ENCODE assay signal across 13 cellular contexts in the genomic region with DNA sequence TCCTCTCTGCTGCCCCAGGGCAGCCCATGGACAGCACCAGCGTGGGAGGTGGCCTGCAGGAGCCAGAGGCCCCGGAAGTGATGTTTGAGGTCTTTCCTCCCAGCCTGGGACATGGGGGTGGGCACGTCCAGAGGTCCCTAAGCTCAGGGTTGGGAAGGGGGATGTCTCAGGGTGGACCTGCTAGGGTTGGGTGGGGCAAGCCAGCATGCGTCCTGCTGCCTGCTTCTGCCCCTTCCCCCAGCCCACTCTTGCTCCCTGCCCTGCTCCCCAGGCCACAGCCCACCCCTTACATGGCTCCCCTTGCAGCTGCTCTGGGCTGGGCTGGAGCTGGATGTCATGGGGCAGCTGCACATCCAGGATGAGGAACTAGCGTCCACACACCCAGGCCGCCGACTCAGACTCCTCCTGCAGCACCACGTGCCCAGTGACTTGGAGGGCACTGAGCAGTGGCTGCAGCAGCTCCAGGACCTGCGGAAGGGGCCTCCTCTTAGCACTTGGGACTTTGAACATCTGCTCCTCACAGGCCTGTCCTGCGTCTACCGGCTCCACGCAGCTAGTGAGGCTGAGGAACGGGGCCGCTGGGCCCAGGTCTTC. TPM values are rescaled to one million over a fixed set of nuclear protein-coding genes. Genes with fewer than 3 reads are reported as not detected.
A peak's percentile ranks its signal among the peaks of the same experiment; 100 is the strongest.
DNase-seq lines count a peak whose midpoint lies in the region; ATAC-seq, FAIRE-seq and TF ChIP-seq lines count a peak whose summit lies in the region.
"Had no signal": no experiment of that assay in that cellular context is flagged by ENCODE, and none has a peak within 500 bp of the region (broad histone marks: within the 10 kb centered on the region; RNA-seq: fewer than 3 reads in every experiment).

No MANE protein-coding gene starts in this region.

- no peak overlapping the region for H3K27ac Mint-ChIP-seq in T-helper 17 cell
- no peak overlapping the region for H3K27ac Mint-ChIP-seq in WTC11
- H3K27ac Mint-ChIP-seq: activated T-helper 2 cell treated with anti-CD3 and anti-CD28 coated beads, Interferon-gamma antibody, Interleukin-2, Interleukin-4, amounts not matched to agents 10 μg/mL and 5 μg/mL and 100 μg/mL, durations not matched to agents 14 hours and 24 hours and 36 hours had no signal

- H3K4me3 Mint-ChIP-seq in T-helper 17 cell, result peak overlapping the region; percentile 36
- H3K4me3 Mint-ChIP-seq in WTC11, result no peak overlapping the region

- H3K36me3 Mint-ChIP-seq in T-helper 17 cell (ENCODE audit: low read depth) (peaks cover 10% of the 10 kb centered on the region), WTC11 (peaks cover 22% of the 10 kb centered on the region)

- ATAC-seq in T-helper 17 cell (peak; percentile 23), left colon (peak; percentile 7), GM19328 (IDR thresholded peaks at IDR 0.05; ENCODE audit: unreplicated experiment) (no peak), WTC11 (no peak), GM18909 (IDR thresholded peaks at IDR 0.05; ENCODE audit: poor library complexity, unreplicated experiment) (no peak)

- peaks cover 6% of the 10 kb centered on the region for H3K4me1 Mint-ChIP-seq in T-helper 17 cell
- H3K4me1 Mint-ChIP-seq in WTC11, result peaks cover 14% of the 10 kb centered on the region

- H3K4me3 ChIP-seq in small intestine (ENCODE audit: low read depth in 1 of 2, low read length in 2 of 2), result no peak overlapping the region

- CTCF ChIA-PET in WTC11 (lab: Charles Lee), result interaction anchor here (0.5 to 1.0 kb wide), 2 partner anchors 35 to 45 kb away, joined by 4 to 6 read pairs; no protein-coding TSS in a partner anchor

- 29 to 52% (median 39%) methylated on average over 11 to 14 of the region's 14 CpGs for WGBS in small intestine, 3 donors

- TF ChIP-seq CTCF in GM20000 (IDR thresholded peaks at IDR 0.05; ENCODE audit: extremely low read depth, missing control alignments), result no peak
- no peak for TF ChIP-seq CTCF in WTC11 (IDR thresholded peaks at IDR 0.05)

- H3K27ac ChIP-seq in small intestine (ENCODE audit: low read depth in 1 of 2, low read length in 1 of 2), result no peak overlapping the region
- H3K27ac ChIP-seq: C4-2B had no signal

- DNase-seq in GM20000 (ENCODE audit: low spot score) (peak; percentile 34), T-helper 17 cell (no peak), left colon (peak; percentile 36 to 47), small intestine (peak; percentile 44), WTC11 (ENCODE audit: low spot score) (no peak)
- no peak for DNase-seq in activated CD4-positive, CD25-positive, alpha-beta regulatory T cell treated with anti-CD3 and anti-CD28 coated beads, Interleukin-2, amount 50 U/mL, for 72 hours
- DNase-seq: activated CD4-positive, alpha-beta T cell treated with anti-CD3 and anti-CD28 coated beads for 4 hours; GOT3 had no signal

- POLR2A ChIA-PET in WTC11 (lab: Charles Lee), result no interaction called here

- H3K27me3 Mint-ChIP-seq in T-helper 17 cell (peaks cover 6% of the 10 kb centered on the region), WTC11 (ENCODE audit: low read depth) (peaks cover 36% of the 10 kb centered on the region)

- no peaks in the 10 kb centered on the region for H3K4me1 ChIP-seq in small intestine (ENCODE audit: control insufficient read depth in 2 of 2, insufficient read depth in 1 of 2, low read depth in 1 of 2, low read length in 1 of 2)

- intact Hi-C loops in left colon (cut with DNase I, micrococcal nuclease), result no loop called here

- no peaks in the 10 kb centered on the region for H3K9me3 Mint-ChIP-seq in WTC11
- H3K9me3 Mint-ChIP-seq: activated T-helper 2 cell treated with anti-CD3 and anti-CD28 coated beads, Interferon-gamma antibody, Interleukin-2, Interleukin-4, amounts not matched to agents 10 μg/mL and 5 μg/mL and 100 μg/mL, durations not matched to agents 14 hours and 24 hours and 36 hours had no signal

- H3K27me3 ChIP-seq in small intestine (ENCODE audit: control insufficient read depth in 2 of 2, insufficient read depth in 2 of 2, low read length in 2 of 2), result no peaks in the 10 kb centered on the region

- H3K9me3 ChIP-seq in T-helper 17 cell (ENCODE audit: control insufficient read depth, low read length, poor library complexity, severe bottlenecking) (no peaks in the 10 kb centered on the region), small intestine (ENCODE audit: control insufficient read depth, low read depth) (no peaks in the 10 kb centered on the region)

- H3K36me3 ChIP-seq in small intestine (ENCODE audit: control insufficient read depth in 2 of 2, insufficient read depth in 2 of 2, low read length in 2 of 2), result peaks cover 0 to 10% of the 10 kb centered on the region in 2 donors

- FAIRE-seq in small intestine (lab: Jason Lieb, UNC), result no peak
- FAIRE-seq: bronchial epithelial cell had no signal

TF ChIP-seq in WTC11, 78 proteins besides CTCF, POLR2A, EP300 and RAD21 (continues in another document):
- TF ChIP-seq, protein P1, sequence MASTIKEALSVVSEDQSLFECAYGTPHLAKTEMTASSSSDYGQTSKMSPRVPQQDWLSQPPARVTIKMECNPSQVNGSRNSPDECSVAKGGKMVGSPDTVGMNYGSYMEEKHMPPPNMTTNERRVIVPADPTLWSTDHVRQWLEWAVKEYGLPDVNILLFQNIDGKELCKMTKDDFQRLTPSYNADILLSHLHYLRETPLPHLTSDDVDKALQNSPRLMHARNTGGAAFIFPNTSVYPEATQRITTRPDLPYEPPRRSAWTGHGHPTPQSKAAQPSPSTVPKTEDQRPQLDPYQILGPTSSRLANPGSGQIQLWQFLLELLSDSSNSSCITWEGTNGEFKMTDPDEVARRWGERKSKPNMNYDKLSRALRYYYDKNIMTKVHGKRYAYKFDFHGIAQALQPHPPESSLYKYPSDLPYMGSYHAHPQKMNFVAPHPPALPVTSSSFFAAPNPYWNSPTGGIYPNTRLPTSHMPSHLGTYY (CRISPR knock-in tag; IDR thresholded peaks at IDR 0.05), result no peak
- TF ChIP-seq NR2C2 (CRISPR knock-in tag; IDR thresholded peaks at IDR 0.05), result no peak
- TF ChIP-seq, protein P2, sequence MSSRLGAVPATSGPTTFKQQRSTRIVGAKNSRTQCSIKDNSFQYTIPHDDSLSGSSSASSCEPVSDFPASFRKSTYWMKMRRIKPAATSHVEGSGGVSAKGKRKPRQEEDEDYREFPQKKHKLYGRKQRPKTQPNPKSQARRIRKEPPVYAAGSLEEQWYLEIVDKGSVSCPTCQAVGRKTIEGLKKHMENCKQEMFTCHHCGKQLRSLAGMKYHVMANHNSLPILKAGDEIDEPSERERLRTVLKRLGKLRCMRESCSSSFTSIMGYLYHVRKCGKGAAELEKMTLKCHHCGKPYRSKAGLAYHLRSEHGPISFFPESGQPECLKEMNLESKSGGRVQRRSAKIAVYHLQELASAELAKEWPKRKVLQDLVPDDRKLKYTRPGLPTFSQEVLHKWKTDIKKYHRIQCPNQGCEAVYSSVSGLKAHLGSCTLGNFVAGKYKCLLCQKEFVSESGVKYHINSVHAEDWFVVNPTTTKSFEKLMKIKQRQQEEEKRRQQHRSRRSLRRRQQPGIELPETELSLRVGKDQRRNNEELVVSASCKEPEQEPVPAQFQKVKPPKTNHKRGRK (CRISPR knock-in tag; IDR thresholded peaks at IDR 0.05; ENCODE audit: borderline replicate concordance), result no peak
- no peak for TF ChIP-seq ZNF219 (CRISPR knock-in tag; IDR thresholded peaks at IDR 0.05; ENCODE audit: borderline replicate concordance)
- no peak for TF ChIP-seq GRHL2 (CRISPR knock-in tag; IDR thresholded peaks at IDR 0.05; ENCODE audit: insufficient replicate concordance, severe bottlenecking)
- TF ChIP-seq, protein P3, sequence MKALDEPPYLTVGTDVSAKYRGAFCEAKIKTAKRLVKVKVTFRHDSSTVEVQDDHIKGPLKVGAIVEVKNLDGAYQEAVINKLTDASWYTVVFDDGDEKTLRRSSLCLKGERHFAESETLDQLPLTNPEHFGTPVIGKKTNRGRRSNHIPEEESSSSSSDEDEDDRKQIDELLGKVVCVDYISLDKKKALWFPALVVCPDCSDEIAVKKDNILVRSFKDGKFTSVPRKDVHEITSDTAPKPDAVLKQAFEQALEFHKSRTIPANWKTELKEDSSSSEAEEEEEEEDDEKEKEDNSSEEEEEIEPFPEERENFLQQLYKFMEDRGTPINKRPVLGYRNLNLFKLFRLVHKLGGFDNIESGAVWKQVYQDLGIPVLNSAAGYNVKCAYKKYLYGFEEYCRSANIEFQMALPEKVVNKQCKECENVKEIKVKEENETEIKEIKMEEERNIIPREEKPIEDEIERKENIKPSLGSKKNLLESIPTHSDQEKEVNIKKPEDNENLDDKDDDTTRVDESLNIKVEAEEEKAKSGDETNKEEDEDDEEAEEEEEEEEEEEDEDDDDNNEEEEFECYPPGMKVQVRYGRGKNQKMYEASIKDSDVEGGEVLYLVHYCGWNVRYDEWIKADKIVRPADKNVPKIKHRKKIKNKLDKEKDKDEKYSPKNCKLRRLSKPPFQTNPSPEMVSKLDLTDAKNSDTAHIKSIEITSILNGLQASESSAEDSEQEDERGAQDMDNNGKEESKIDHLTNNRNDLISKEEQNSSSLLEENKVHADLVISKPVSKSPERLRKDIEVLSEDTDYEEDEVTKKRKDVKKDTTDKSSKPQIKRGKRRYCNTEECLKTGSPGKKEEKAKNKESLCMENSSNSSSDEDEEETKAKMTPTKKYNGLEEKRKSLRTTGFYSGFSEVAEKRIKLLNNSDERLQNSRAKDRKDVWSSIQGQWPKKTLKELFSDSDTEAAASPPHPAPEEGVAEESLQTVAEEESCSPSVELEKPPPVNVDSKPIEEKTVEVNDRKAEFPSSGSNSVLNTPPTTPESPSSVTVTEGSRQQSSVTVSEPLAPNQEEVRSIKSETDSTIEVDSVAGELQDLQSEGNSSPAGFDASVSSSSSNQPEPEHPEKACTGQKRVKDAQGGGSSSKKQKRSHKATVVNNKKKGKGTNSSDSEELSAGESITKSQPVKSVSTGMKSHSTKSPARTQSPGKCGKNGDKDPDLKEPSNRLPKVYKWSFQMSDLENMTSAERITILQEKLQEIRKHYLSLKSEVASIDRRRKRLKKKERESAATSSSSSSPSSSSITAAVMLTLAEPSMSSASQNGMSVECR (CRISPR knock-in tag; IDR thresholded peaks at IDR 0.05; ENCODE audit: borderline replicate concordance), result no peak

RNA-seq across cellular contexts. Expression of a gene that starts 1.4 kb away (rescaled TPM):
- total RNA-seq in T-helper 17 cell (under 1 TPM; 0.23 to 0.47 TPM), left colon (under 1 TPM in 1 of 2 donors, not detected in 1; 0.42 TPM), WTC11 (2021) (0.16 to 0.28 TPM in 2 of 3 replicates, not detected in the other)
- under 1 TPM in 1 of 3 donors, not detected in 2; 0.15 TPM for polyA plus RNA-seq in small intestine
- total RNA-seq: bronchial epithelial cell had no signal

RNA-seq across cellular contexts. Expression of a gene that starts 6.4 kb away (rescaled TPM):
- total RNA-seq in T-helper 17 cell (1 to 10 TPM; 1.1 to 1.6 TPM), left colon (under 1 TPM; 0.34 to 0.53 TPM), WTC11 (2021) (9.5 to 10.7 TPM (median 9.5 TPM) in 3 replicates)
- polyA plus RNA-seq in small intestine, result 1 to 10 TPM; 1.3 to 7.6 (median 1.4) TPM

RNA-seq across cellular contexts. Expression of a gene that starts 9.0 kb away (rescaled TPM):
- total RNA-seq in T-helper 17 cell, result 10 to 100 TPM; 90.6 to 92.4 TPM
- 100 to 1,000 TPM; 180 to 246 TPM for total RNA-seq in left colon
- 100 to 1,000 TPM; 258 to 438 (median 269) TPM for polyA plus RNA-seq in small intestine
- 111 to 140 TPM (median 125 TPM) in 3 replicates for total RNA-seq in WTC11 (2021)

RNA-seq across cellular contexts. Expression of a gene that starts 9.1 kb away (rescaled TPM):
- total RNA-seq in T-helper 17 cell (10 to 100 TPM; 20.0 to 23.7 TPM), left colon (10 to 100 TPM; 11.7 to 14.9 TPM), WTC11 (2021) (12.3 to 14.3 TPM (median 13.9 TPM) in 3 replicates)
- 10 to 100 TPM in 2 of 3 donors, 1 to 10 TPM in 1; 9.8 to 13.7 (median 10.5) TPM for polyA plus RNA-seq in small intestine

RNA-seq across cellular contexts. Expression of a gene that starts 22.4 kb away (rescaled TPM):
- total RNA-seq in T-helper 17 cell (10 to 100 TPM; 19.2 to 23.8 TPM), left colon (10 to 100 TPM; 28.9 to 29.5 TPM), WTC11 (2021) (49.5 to 69.4 TPM (median 65.4 TPM) in 3 replicates)
- 10 to 100 TPM; 31.3 to 60.1 (median 34.6) TPM for polyA plus RNA-seq in small intestine

Comparison
In these comparisons a context has a peak if more than half of its experiments do, and no peak if none do; other contexts are left out.
1. DNase-seq: peak in GM20000 (single experiment), left colon (2 of 2) and small intestine (single experiment); none in T-helper 17 cell (0 of 3), activated CD4-positive, CD25-positive, alpha-beta regulatory T cell treated with anti-CD3 and anti-CD28 coated beads, Interleukin-2, amount 50 U/mL, for 72 hours (single experiment) and WTC11 (single experiment).
2. ATAC-seq: peak in T-helper 17 cell (single experiment) and left colon (single experiment); none in GM19328 (single experiment), WTC11 (single experiment) and GM18909 (single experiment).